Comparison of ENCODE assay signal across 8 cellular contexts in genomic region chr14:61525293-61526011, GRCh38.
DNase-seq lines count a peak whose midpoint lies in the region; ATAC-seq and TF ChIP-seq lines count a peak whose summit lies in the region.

No MANE protein-coding gene starts in this region.

- no peak for TF ChIP-seq CTCF in foreskin keratinocyte (conservative IDR thresholded peaks at IDR 0.05)

- no peak overlapping the region for H3K4me3 ChIP-seq in CD8-positive, alpha-beta memory T cell (ENCODE audit: low read length)
- no peak overlapping the region for H3K4me3 ChIP-seq in skin epidermis

- peaks cover 0 to 2% of the 10 kb centered on the region in 2 donors for H3K27me3 Mint-ChIP-seq in CD8-positive, alpha-beta memory T cell

- H3K9me3 ChIP-seq in CD8-positive, alpha-beta memory T cell (ENCODE audit: low read length): no peaks in the 10 kb centered on the region
- no peaks in the 10 kb centered on the region for H3K9me3 ChIP-seq in KOPT-K1 (ENCODE audit: insufficient read depth, low read length, poor library complexity, severe bottlenecking)

- peaks cover 36% of the 10 kb centered on the region for H3K36me3 ChIP-seq in CD8-positive, alpha-beta memory T cell (ENCODE audit: insufficient read depth, low read length)
- peaks cover 76% of the 10 kb centered on the region for H3K36me3 ChIP-seq in KOPT-K1 (ENCODE audit: insufficient read depth, low read length)

- H3K4me1 ChIP-seq in CD8-positive, alpha-beta memory T cell (ENCODE audit: insufficient read depth, low read length): peaks cover 51% of the 10 kb centered on the region
- H3K4me1 ChIP-seq in foreskin keratinocyte: peaks cover 30% of the 10 kb centered on the region

- ATAC-seq in GM21529 (IDR thresholded peaks at IDR 0.05; ENCODE audit: unreplicated experiment): peak; percentile 86
- ATAC-seq in foreskin keratinocyte: peak; percentile 94
- no peak for ATAC-seq in HG03521 (IDR thresholded peaks at IDR 0.05; ENCODE audit: unreplicated experiment)

- peaks cover 16 to 82% (median 31%) of the 10 kb centered on the region in 3 donors for H3K36me3 Mint-ChIP-seq in CD8-positive, alpha-beta memory T cell

- H3K27ac Mint-ChIP-seq in CD8-positive, alpha-beta memory T cell: peak overlapping the region; percentile 79 to 97 (median 92)

- DNase-seq in CD8-positive, alpha-beta memory T cell: peak in 4 of 5 donors; percentile 36 to 69 (median 42)
- DNase-seq in activated T-cell treated with anti-CD3 and anti-CD28 coated beads for 1 hour (ENCODE audit: low read depth) (peak; percentile 25), foreskin keratinocyte (peak; percentile 99), NCI-H187 (lab: John Stamatoyannopoulos, UW) (no peak)

- peak overlapping the region; percentile 5 to 61 (median 34) for H3K4me3 Mint-ChIP-seq in CD8-positive, alpha-beta memory T cell

- no peaks in the 10 kb centered on the region for H3K27me3 ChIP-seq in CD8-positive, alpha-beta memory T cell (ENCODE audit: insufficient read depth, low read length, poor library complexity, severe bottlenecking)
- no peaks in the 10 kb centered on the region for H3K27me3 ChIP-seq in foreskin keratinocyte

- CTCF ChIA-PET in CD8-positive, alpha-beta memory T cell (lab: Charles Lee): interaction anchor here (1.5 kb wide), 1 partner anchor 98 kb away, joined by 3 read pairs; no protein-coding TSS in a partner anchor

- no peak overlapping the region for H3K27ac ChIP-seq in CD8-positive, alpha-beta memory T cell (ENCODE audit: low read depth, low read length)
- H3K27ac ChIP-seq in KOPT-K1 (ENCODE audit: low read depth, low read length, poor library complexity, severe bottlenecking) (peak overlapping the region; percentile 44), foreskin keratinocyte (peak overlapping the region; percentile 52), skin epidermis (peak overlapping the region in 20 of 21 experiments; percentile 20 to 87 (median 76))

- H3K4me1 Mint-ChIP-seq in CD8-positive, alpha-beta memory T cell: peaks cover 84 to 93% (median 92%) of the 10 kb centered on the region in 3 donors

- POLR2A ChIA-PET in CD8-positive, alpha-beta memory T cell (lab: Charles Lee): interaction anchor here (1.0 to 2.0 kb wide), 2 partner anchors 48 to 194 kb away, joined by 3 to 7 read pairs; no protein-coding TSS in a partner anchor

- H3K9me3 Mint-ChIP-seq in CD8-positive, alpha-beta memory T cell: no peaks in the 10 kb centered on the region

Comparison
In these comparisons a context has a peak if more than half of its experiments do, and no peak if none do; other contexts are left out.
1. DNase-seq: peak in CD8-positive, alpha-beta memory T cell (4 of 5), activated T-cell treated with anti-CD3 and anti-CD28 coated beads for 1 hour (single experiment) and foreskin keratinocyte (2 of 2); none in NCI-H187 (0 of 2).